1 cellular context compared by ENCODE assay signal in genomic region chr10:69086131-69086530, GRCh38.
TF ChIP-seq lines count a peak whose summit lies in the region.

No MANE protein-coding gene starts in this region.

TF ChIP-seq in GM23338, 12 proteins besides CTCF, POLR2A, EP300 and RAD21 (continued from another document):
- no peak for TF ChIP-seq ZNF462 (CRISPR knock-in tag; IDR thresholded peaks at IDR 0.05)
- TF ChIP-seq EZH2 (IDR thresholded peaks at IDR 0.05; ENCODE audit: low read depth, unreplicated experiment) = no peak
- TF ChIP-seq ZNF331 (CRISPR knock-in tag; IDR thresholded peaks at IDR 0.05; ENCODE audit: low read depth) = no peak
- no peak for TF ChIP-seq STAT1 (IDR thresholded peaks at IDR 0.05; ENCODE audit: unreplicated experiment)
- no peak for TF ChIP-seq CREB1 (CRISPR knock-in tag; IDR thresholded peaks at IDR 0.05; ENCODE audit: low read depth)
